Comparison of ENCODE assay signal across 22 cellular contexts in the genomic region with DNA sequence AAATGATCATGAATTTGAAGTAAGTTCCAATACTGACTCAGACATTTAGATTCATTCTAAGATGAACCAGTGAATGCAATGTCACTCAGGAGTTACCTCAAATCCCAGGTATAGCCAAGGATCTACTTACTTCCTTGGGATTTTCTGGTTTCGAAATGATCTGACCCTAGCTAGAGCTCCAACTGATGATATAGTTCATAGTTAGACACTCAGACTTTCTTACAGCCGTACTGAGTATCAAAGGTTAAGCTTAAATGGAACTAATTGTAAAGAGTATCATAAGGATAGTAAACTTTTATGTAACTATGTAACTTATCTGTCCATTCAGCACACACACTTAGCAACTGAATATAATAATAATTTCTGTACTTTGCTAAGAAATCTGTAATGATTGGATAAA.
"Had no signal": no experiment of that assay in that cellular context is flagged by ENCODE, and none has a peak within 500 bp of the region (broad histone marks: within the 10 kb centered on the region; RNA-seq: fewer than 3 reads in every experiment).

No MANE protein-coding gene starts in this region.

- H3K9me3 Mint-ChIP-seq: immature natural killer cell, mesothelial cell of epicardium, naive B cell had no signal

- ATAC-seq: gastroesophageal sphincter, heart left ventricle, left lung, left ventricle myocardium superior, lower lobe of right lung had no signal

- H3K4me3 Mint-ChIP-seq: immature natural killer cell, mesothelial cell of epicardium, naive B cell had no signal

- H3K27me3 ChIP-seq: dorsolateral prefrontal cortex, esophagus muscularis mucosa, gastroesophageal sphincter, heart left ventricle, hepatocyte, left lung had no signal

- H3K27ac Mint-ChIP-seq: immature natural killer cell, mesothelial cell of epicardium, naive B cell had no signal

- H3K4me3 ChIP-seq: coronary artery, dorsolateral prefrontal cortex, esophagus muscularis mucosa, gastroesophageal sphincter, heart left ventricle, hepatocyte, left lung, lower lobe of right lung had no signal

- H3K4me1 ChIP-seq: esophagus muscularis mucosa, heart left ventricle, left lung, lower lobe of right lung had no signal

- FAIRE-seq: endothelial cell of umbilical vein, kidney had no signal

- H3K27me3 Mint-ChIP-seq: naive B cell had no signal

- DNase-seq: dermis blood vessel endothelial cell; dorsolateral prefrontal cortex; effector CD4-positive, alpha-beta T cell; effector memory CD4-positive, alpha-beta T cell; foreskin melanocyte; heart left ventricle; hypothalamus; immature natural killer cell; islet precursor cell; kidney; kidney glomerular epithelial cell; left lung; left ventricle myocardium superior; lower lobe of right lung; mesenchymal stem cell; naive B cell had no signal

- H3K9me3 ChIP-seq: esophagus muscularis mucosa, gastroesophageal sphincter, heart left ventricle, left lung, lower lobe of right lung had no signal

- H3K27ac ChIP-seq: coronary artery, esophagus muscularis mucosa, gastroesophageal sphincter, heart left ventricle, hepatocyte, left lung, lower lobe of right lung had no signal
